In genomic region chr2:97740590-97741182, GRCh38 we compare ENCODE assay signal across 8 cellular contexts. TPM values are rescaled to one million over a fixed set of nuclear protein-coding genes. Genes with fewer than 3 reads are reported as not detected.
DNase-seq lines count a peak whose midpoint lies in the region; ATAC-seq and TF ChIP-seq lines count a peak whose summit lies in the region.

No MANE protein-coding gene starts in this region.

- no peak overlapping the region for H3K9ac ChIP-seq in KMS-11

- no TSS peak for BruUV-seq in PC-9 (replicated peaks; lab: Mats Ljungman, UMichigan)

- H3K27me3 Mint-ChIP-seq in stimulated activated memory B cell treated with anti-CD40 and anti-IgM and Interleukin-4, amounts not matched to agents 10 μg/mL and 1 μg/mL and 100 μg/mL, for 72 hours = no peaks in the 10 kb centered on the region

- H3K4me1 Mint-ChIP-seq in stimulated activated memory B cell treated with anti-CD40 and anti-IgM and Interleukin-4, amounts not matched to agents 10 μg/mL and 1 μg/mL and 100 μg/mL, for 72 hours = peaks cover 21% of the 10 kb centered on the region

- no peak overlapping the region for H3K4me3 Mint-ChIP-seq in stimulated activated memory B cell treated with anti-CD40 and anti-IgM and Interleukin-4, amounts not matched to agents 10 μg/mL and 1 μg/mL and 100 μg/mL, for 72 hours

- H3K4me2 ChIP-seq in KMS-11 = no peak overlapping the region
- no peak overlapping the region for H3K4me2 ChIP-seq in PC-9

- peak; percentile 63 for ATAC-seq in stimulated activated memory B cell treated with anti-CD40 and anti-IgM and Interleukin-4, amounts not matched to agents 10 μg/mL and 1 μg/mL and 100 μg/mL, for 72 hours
- no peak for ATAC-seq in GM18517 (IDR thresholded peaks at IDR 0.05; ENCODE audit: unreplicated experiment)
- ATAC-seq in GM19035 (IDR thresholded peaks at IDR 0.05; ENCODE audit: unreplicated experiment) = no peak

- peak; percentile 64 for TF ChIP-seq CTCF in KMS-11 (conservative IDR thresholded peaks at IDR 0.05; ENCODE audit: low read depth, low read length)
- TF ChIP-seq CTCF in PC-9 (conservative IDR thresholded peaks at IDR 0.05) = peak; percentile 81
- TF ChIP-seq CTCF in ascending aorta (IDR thresholded peaks at IDR 0.05) = peak; percentile 14 to 48 (median 35)

- H3K4me1 ChIP-seq in KMS-11 (ENCODE audit: low read depth, poor library complexity, severe bottlenecking) (no peaks in the 10 kb centered on the region), PC-9 (replicated peaks; ENCODE audit: insufficient read depth) (peaks cover 6% of the 10 kb centered on the region), ascending aorta (no peaks in the 10 kb centered on the region), iPS DF 6.9 (ENCODE audit: control insufficient read depth, insufficient read depth, low read length) (peaks cover 1% of the 10 kb centered on the region; the same call in 1 of the 2 replicates)

- H3K9me3 Mint-ChIP-seq in stimulated activated memory B cell treated with anti-CD40 and anti-IgM and Interleukin-4, amounts not matched to agents 10 μg/mL and 1 μg/mL and 100 μg/mL, for 72 hours = no peaks in the 10 kb centered on the region

- H3K9me3 ChIP-seq in PC-9 (ENCODE audit: insufficient read depth, low read depth) (no peaks in the 10 kb centered on the region), ascending aorta (no peaks in the 10 kb centered on the region), iPS DF 6.9 (ENCODE audit: control insufficient read depth, insufficient read depth, low read length) (no peaks in the 10 kb centered on the region)

- no peaks in the 10 kb centered on the region for H3K9me2 ChIP-seq in PC-9 (ENCODE audit: insufficient read depth)

- H4K20me1 ChIP-seq in KMS-11 (ENCODE audit: insufficient read depth) = no peaks in the 10 kb centered on the region
- no peaks in the 10 kb centered on the region for H4K20me1 ChIP-seq in PC-9 (ENCODE audit: insufficient read depth)

- POLR2A ChIA-PET in PC-9 (lab: Charles Lee; ENCODE audit: unreplicated experiment) = interaction anchor here (0.7 kb wide), 1 partner anchor 512 kb away, joined by 6 read pairs; no protein-coding TSS in a partner anchor

- H3K4me3 ChIP-seq in KMS-11 (IDR thresholded peaks at IDR 0.05; ENCODE audit: insufficient read depth, low read depth, low read length) (no peak overlapping the region), PC-9 (no peak overlapping the region), ascending aorta (no peak overlapping the region), iPS DF 6.9 (ENCODE audit: low read length) (no peak overlapping the region)

- CTCF ChIA-PET in PC-9 (lab: Charles Lee) = no interaction called here

- H3K79me2 ChIP-seq in KMS-11 (ENCODE audit: insufficient read depth, low read depth) (no peaks in the 10 kb centered on the region), PC-9 (ENCODE audit: low read depth) (no peaks in the 10 kb centered on the region)

- no peak overlapping the region for H2AFZ ChIP-seq in KMS-11 (ENCODE audit: low read depth)
- H2AFZ ChIP-seq in PC-9 = no peak overlapping the region

- H3K36me3 Mint-ChIP-seq in stimulated activated memory B cell treated with anti-CD40 and anti-IgM and Interleukin-4, amounts not matched to agents 10 μg/mL and 1 μg/mL and 100 μg/mL, for 72 hours = peaks cover 12% of the 10 kb centered on the region

- no peaks in the 10 kb centered on the region for H3K36me3 ChIP-seq in KMS-11 (ENCODE audit: insufficient read depth)
- H3K36me3 ChIP-seq in PC-9 (ENCODE audit: low read depth) = no peaks in the 10 kb centered on the region
- H3K36me3 ChIP-seq in ascending aorta = no peaks in the 10 kb centered on the region
- H3K36me3 ChIP-seq in iPS DF 6.9 (ENCODE audit: control insufficient read depth, insufficient read depth, low read length) = no peaks in the 10 kb centered on the region

- H3K27me3 ChIP-seq in KMS-11 (ENCODE audit: insufficient read depth, low read depth) = no peaks in the 10 kb centered on the region
- H3K27me3 ChIP-seq in PC-9 (ENCODE audit: insufficient read depth, low read depth) = peaks cover 18% of the 10 kb centered on the region
- no peaks in the 10 kb centered on the region for H3K27me3 ChIP-seq in ascending aorta
- no peaks in the 10 kb centered on the region for H3K27me3 ChIP-seq in iPS DF 6.9 (ENCODE audit: control insufficient read depth, insufficient read depth, low read length)

- no peak overlapping the region for H3K27ac Mint-ChIP-seq in stimulated activated memory B cell treated with anti-CD40 and anti-IgM and Interleukin-4, amounts not matched to agents 10 μg/mL and 1 μg/mL and 100 μg/mL, for 72 hours

- H3F3A ChIP-seq in PC-9 (ENCODE audit: insufficient read depth, low read depth) = no peaks in the 10 kb centered on the region

- DNase-seq in GM03348 (ENCODE audit: low spot score) (peak; percentile 59), PC-9 (peak in 1 of 2 experiments; percentile 26), ascending aorta (ENCODE audit: low spot score in 2 of 2) (no peak), iPS DF 6.9 (ENCODE audit: low read depth, low spot score) (peak; percentile 70)

- intact Hi-C loops in PC-9 (cut with micrococcal nuclease; ENCODE audit: unreplicated experiment) = no loop called here
- intact Hi-C loops in ascending aorta (cut with DNase I) = no loop called here

- no CpG with 5 or more reads among the region's 19 CpGs for whole genome bisulfite sequencing in iPS DF 6.9 (ENCODE audit: insufficient coverage, insufficient read length)

- no peak overlapping the region for H3K27ac ChIP-seq in KMS-11
- no peak overlapping the region for H3K27ac ChIP-seq in PC-9
- no peak overlapping the region for H3K27ac ChIP-seq in ascending aorta
- no peak overlapping the region for H3K27ac ChIP-seq in iPS DF 6.9 (ENCODE audit: low read length)

RNA-seq across cellular contexts. Expression of gene ZAP70, which starts 27.3 kb away (rescaled TPM):
- not detected in 2 replicates for total RNA-seq in PC-9 (2021)
- total RNA-seq in ascending aorta = 2.7 TPM

Comparison
In these comparisons a context has a peak if more than half of its experiments do, and no peak if none do; other contexts are left out.
1. DNase-seq: peak in GM03348 (single experiment) and iPS DF 6.9 (single experiment); none in ascending aorta (0 of 2).
2. Peak in every context shown above with its lines, with median percentiles within 50 percentile points of each other: CTCF ChIP-seq.